Comparison of ENCODE assay signal across 25 cellular contexts in genomic region chr20:18055261-18055660, GRCh38. TPM values are rescaled to one million over a fixed set of nuclear protein-coding genes. Genes with fewer than 3 reads are reported as not detected.
A peak's percentile ranks its signal among the peaks of the same experiment; 100 is the strongest.
DNase-seq lines count a peak whose midpoint lies in the region; ATAC-seq, FAIRE-seq and TF ChIP-seq lines count a peak whose summit lies in the region.
"Had no signal": no experiment of that assay in that cellular context is flagged by ENCODE, and none has a peak within 500 bp of the region (broad histone marks: within the 10 kb centered on the region; RNA-seq: fewer than 3 reads in every experiment).

No MANE protein-coding gene starts in this region.

- peaks cover 0 to 25% (median 15%) of the 10 kb centered on the region in 4 experiments; a peak in 6 of 7 replicates for H3K27me3 ChIP-seq in H1 (replicated peaks in 1 of 4; ENCODE audit: control insufficient read depth in 3 of 4, extremely low read depth in 1 of 4, insufficient read depth in 3 of 4, low read length in 3 of 4)
- H3K27me3 ChIP-seq in mucosa of stomach (ENCODE audit: control insufficient read depth, insufficient read depth, low read length) = peaks cover 25% of the 10 kb centered on the region

- H3K4me2 ChIP-seq in H1 (ENCODE audit: insufficient read depth in 1 of 2, low read depth in 2 of 2, low read length in 2 of 2) = peak overlapping the region; percentile 80 to 94

- H2BK20ac ChIP-seq in H1 (ENCODE audit: low read length) = no peak overlapping the region

- H3K27ac ChIP-seq in H1 (ENCODE audit: low read depth, low read length) = no peak overlapping the region
- H3K27ac ChIP-seq: epithelial cell of prostate, neutrophil, suprapubic skin had no signal

- no peak overlapping the region for H2BK5ac ChIP-seq in H1 (ENCODE audit: low read depth, low read length)

- H3K9ac ChIP-seq in H1 (replicated peaks in 1 of 4; ENCODE audit: extremely low read depth in 1 of 4, low read depth in 3 of 4, low read length in 3 of 4) = no peak overlapping the region
- peak overlapping the region; percentile 54 for H3K9ac ChIP-seq in mucosa of stomach (ENCODE audit: low read length)

- H4K91ac ChIP-seq in H1 (replicated peaks; ENCODE audit: insufficient read length, low read length) = no peak overlapping the region

- no peak for FAIRE-seq in H1 (lab: Jason Lieb, UNC)
- FAIRE-seq: astrocyte, colon, frontal cortex, HTR-8/SVneo had no signal

- no peak overlapping the region for H2BK15ac ChIP-seq in H1 (ENCODE audit: low read length)

- H3K56ac ChIP-seq in H1 (replicated peaks; ENCODE audit: insufficient read length, low read depth, low read length) = no peak overlapping the region

- no peak overlapping the region for H3K23ac ChIP-seq in H1 (ENCODE audit: insufficient read length)

- H3K14ac ChIP-seq in H1 (ENCODE audit: insufficient read length) = no peak overlapping the region

- no peak overlapping the region for H2AK5ac ChIP-seq in H1 (ENCODE audit: low read depth, low read length)

- H3K79me2 ChIP-seq in H1 (ENCODE audit: control insufficient read depth in 1 of 2, insufficient read depth in 2 of 2, low read length in 2 of 2) = no peaks in the 10 kb centered on the region

- peaks cover 0 to 15% (median 5%) of the 10 kb centered on the region in 4 experiments; a peak in 4 of 7 replicates for H3K4me1 ChIP-seq in H1 (replicated peaks in 1 of 4; ENCODE audit: control insufficient read depth in 3 of 4, insufficient read depth in 4 of 4, low read length in 3 of 4)
- H3K4me1 ChIP-seq in mucosa of stomach (ENCODE audit: control insufficient read depth, insufficient read depth, low read length) = peaks cover 29% of the 10 kb centered on the region

- CTCF ChIA-PET in H1 (lab: Charles Lee; ENCODE audit: partially characterized antibody) (interaction anchor here (0.5 to 1.5 kb wide), 4 partner anchors 10 to 170 kb away, joined by 3 to 6 read pairs (median 4); no protein-coding TSS in a partner anchor), GM10248 (lab: Yijun Ruan, JAX) (no interaction called here)

- TF ChIP-seq CTCF in NB4 (IDR thresholded peaks at IDR 0.05; ENCODE audit: low read depth, low read length) (no peak), H1 (IDR thresholded peaks at IDR 0.05; ENCODE audit: control extremely low read depth in 1 of 3, insufficient read depth in 1 of 3, low read depth in 1 of 3, low read length in 3 of 3) (no peak), GM10248 (IDR thresholded peaks at IDR 0.05; ENCODE audit: control extremely low read depth, extremely low read depth, low read depth, missing control alignments) (no peak)

- TF ChIP-seq EP300 in H1 (IDR thresholded peaks at IDR 0.05; ENCODE audit: borderline replicate concordance in 1 of 2, low read depth in 2 of 2, low read length in 2 of 2) = no peak

- no peaks in the 10 kb centered on the region for H3K9me3 ChIP-seq in H1 (ENCODE audit: insufficient read depth in 2 of 2, low read depth in 1 of 2, low read length in 1 of 2)
- H3K9me3 ChIP-seq in mucosa of stomach (ENCODE audit: control insufficient read depth, low read length) = no peaks in the 10 kb centered on the region
- H3K9me3 ChIP-seq: neutrophil, suprapubic skin had no signal

- WGBS in H1 (ENCODE audit: extremely low coverage in 1 of 2, insufficient coverage in 1 of 2, insufficient read length in 1 of 2, insufficient replicate concordance in 2 of 2, low coverage in 1 of 2, low lambda C conversion rate in 2 of 2, missing lambda C conversion rate in 1 of 2), 2 experiments = 48% methylated on average over 11 of the region's 11 CpGs; no CpG with 5 or more reads in 1 of the 2 experiments

- no peak overlapping the region for H2BK12ac ChIP-seq in H1 (ENCODE audit: low read depth, low read length)

- ATAC-seq in GM21737 (IDR thresholded peaks at IDR 0.05; ENCODE audit: unreplicated experiment) = no peak
- ATAC-seq: sciatic nerve had no signal

- no peak for TF ChIP-seq POLR2A in NB4 (IDR thresholded peaks at IDR 0.05; ENCODE audit: extremely low read depth, insufficient read length)
- no peak for TF ChIP-seq POLR2A in H1 (IDR thresholded peaks at IDR 0.05; ENCODE audit: control extremely low read depth in 1 of 2, low read depth in 2 of 2, low read length in 2 of 2)

- no peak overlapping the region for H3K18ac ChIP-seq in H1 (ENCODE audit: extremely low read depth, low read length)

- peaks cover 24% of the 10 kb centered on the region; the same call in 1 of the 2 replicates for H3K23me2 ChIP-seq in H1 (ENCODE audit: low read depth, low read length)

- H4K20me1 ChIP-seq in H1 (replicated peaks in 1 of 2; ENCODE audit: control insufficient read depth in 1 of 2, insufficient read depth in 2 of 2, low read length in 2 of 2) = peaks cover 3 to 5% of the 10 kb centered on the region in 2 experiments

- POLR2A ChIA-PET in H1 (lab: Charles Lee; ENCODE audit: partially characterized antibody) = interaction anchor here (0.8 to 1.5 kb wide), 4 partner anchors 22 to 115 kb away, joined by 3 to 4 read pairs (median 4); no protein-coding TSS in a partner anchor
- POLR2A ChIA-PET in GM10248 (lab: Yijun Ruan, JAX) = no interaction called here

- peak; percentile 75 for DNase-seq in ELF-1 (ENCODE audit: low read depth, low spot score)
- peak; percentile 22 for DNase-seq in NB4 (ENCODE audit: low read depth)
- DNase-seq in H1 (ENCODE audit: low read depth in 1 of 2, low spot score in 2 of 2) = no peak
- DNase-seq in SKM-1 (lab: John Stamatoyannopoulos, UW; ENCODE audit: unreplicated experiment) = no peak
- DNase-seq in GM10248 (ENCODE audit: extremely low spot score) = no peak
- no peak for DNase-seq in NCI-H524 treated with DMSO at 0.1 percent for 48 hours (lab: John Stamatoyannopoulos, UW)
- DNase-seq: activated gamma-delta T cell treated with Interleukin-2 at 50 U/mL for 16 hours, GDM1, immature natural killer cell, mammary epithelial cell, NCI-H1930, NCI-H774, SW 1271 had no signal

- H3K4me3 ChIP-seq in NB4 (ENCODE audit: low read depth, low read length) = no peak overlapping the region
- H3K4me3 ChIP-seq in H1 (ENCODE audit: extremely low read depth in 1 of 4, insufficient read depth in 2 of 4, low read depth in 3 of 4, low read length in 4 of 4) = peak overlapping the region in 1 of 4 experiments; percentile 87; a peak in 2 of 8 replicates
- peak overlapping the region; percentile 38 for H3K4me3 ChIP-seq in mucosa of stomach (ENCODE audit: low read length)

- H2BK120ac ChIP-seq in H1 (replicated peaks; ENCODE audit: low read depth, low read length) = no peak overlapping the region

- TF ChIP-seq RAD21 in H1 (IDR thresholded peaks at IDR 0.05 in 1 of 2, conservative IDR thresholded peaks at IDR 0.05 in 1 of 2; ENCODE audit: low read depth in 2 of 2, low read length in 2 of 2) = no peak

- no peaks in the 10 kb centered on the region for H3K79me1 ChIP-seq in H1 (ENCODE audit: low read depth, low read length)

- H2AFZ ChIP-seq in H1 (ENCODE audit: low read length) = no peak overlapping the region

- no peak overlapping the region for H3K4ac ChIP-seq in H1 (replicated peaks; ENCODE audit: insufficient read length, low read depth, low read length)

- H4K5ac ChIP-seq in H1 (ENCODE audit: insufficient read length, low read depth, low read length) = no peak overlapping the region

- H4K8ac ChIP-seq in H1 (ENCODE audit: extremely low read depth, insufficient read depth, low read length) = no peak overlapping the region

- H3K36me3 ChIP-seq in H1 (ENCODE audit: control insufficient read depth in 2 of 4, insufficient read depth in 4 of 4, low read length in 3 of 4) (no peaks in the 10 kb centered on the region), mucosa of stomach (ENCODE audit: control insufficient read depth, insufficient read depth, low read length) (peaks cover 3% of the 10 kb centered on the region)
- H3K36me3 ChIP-seq: neutrophil, suprapubic skin had no signal

TF ChIP-seq in H1, 55 proteins besides CTCF, POLR2A, EP300 and RAD21:
- TF ChIP-seq, protein P1, sequence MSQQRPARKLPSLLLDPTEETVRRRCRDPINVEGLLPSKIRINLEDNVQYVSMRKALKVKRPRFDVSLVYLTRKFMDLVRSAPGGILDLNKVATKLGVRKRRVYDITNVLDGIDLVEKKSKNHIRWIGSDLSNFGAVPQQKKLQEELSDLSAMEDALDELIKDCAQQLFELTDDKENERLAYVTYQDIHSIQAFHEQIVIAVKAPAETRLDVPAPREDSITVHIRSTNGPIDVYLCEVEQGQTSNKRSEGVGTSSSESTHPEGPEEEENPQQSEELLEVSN (IDR thresholded peaks at IDR 0.05) = no peak
- TF ChIP-seq HDAC2 (IDR thresholded peaks at IDR 0.05; ENCODE audit: borderline replicate concordance in 1 of 2, low read depth in 2 of 2, low read length in 2 of 2) (no peak), PHF8 (conservative IDR thresholded peaks at IDR 0.05; ENCODE audit: low read depth, low read length) (no peak), NANOG (IDR thresholded peaks at IDR 0.05; ENCODE audit: insufficient read depth, low read depth, low read length, poor library complexity, severe bottlenecking) (no peak)

RNA-seq across cellular contexts. Expression of gene OVOL2, which starts 2.5 kb away (rescaled TPM):
- total RNA-seq in H1 (2021; fragmentation: NEBNext Ultra II Directional; extraction: Animal tissue kit (Norgen Biotek cat#: 25700)) = 11.4 TPM in 2 replicates
- polyA plus RNA-seq in H1 (2011; rRNA removed) = 11.0 and 15.1 TPM in 2 replicates
- polyA plus RNA-seq in H1 (2011; cell fraction: cytosol; rRNA removed) = 12.3 TPM
- 18.8 TPM for polyA plus RNA-seq in H1 (2011; cell fraction: nucleus; rRNA removed)
- 10.3 to 14.9 TPM (median 13.8 TPM) in 4 replicates for polyA plus RNA-seq in H1 (2012, experiment 1 of 2)
- polyA plus RNA-seq in H1 (2012, experiment 2 of 2) = 12.0 TPM
- polyA plus RNA-seq in H1 (2013, experiment 1 of 2) = 7.0 TPM
- polyA plus RNA-seq in H1 (2013, experiment 2 of 2) = 6.3 TPM
- polyA minus RNA-seq in H1 (2011; rRNA and poly(A)+ RNA removed) = 5.6 and 11.5 TPM in 2 replicates
- 7.4 TPM for polyA minus RNA-seq in H1 (2011; cell fraction: cytosol; rRNA and poly(A)+ RNA removed)
- 5.3 TPM for polyA minus RNA-seq in H1 (2011; cell fraction: nucleus; rRNA and poly(A)+ RNA removed)
- total RNA-seq: activated CD8-positive, alpha-beta memory T cell treated with anti-CD3 and anti-CD28 coated beads for 36 hours; RPMI7951; sciatic nerve had no signal
- polyA plus RNA-seq: immature natural killer cell had no signal

Comparison
In these comparisons a context has a peak if more than half of its experiments do, and no peak if none do; other contexts are left out.
1. DNase-seq: peak in ELF-1 (single experiment) and NB4 (single experiment); none in H1 (0 of 2), SKM-1 (single experiment), GM10248 (single experiment) and NCI-H524 treated with DMSO at 0.1 percent for 48 hours (single experiment).